14 cellular contexts compared by ENCODE assay signal in the genomic region with DNA sequence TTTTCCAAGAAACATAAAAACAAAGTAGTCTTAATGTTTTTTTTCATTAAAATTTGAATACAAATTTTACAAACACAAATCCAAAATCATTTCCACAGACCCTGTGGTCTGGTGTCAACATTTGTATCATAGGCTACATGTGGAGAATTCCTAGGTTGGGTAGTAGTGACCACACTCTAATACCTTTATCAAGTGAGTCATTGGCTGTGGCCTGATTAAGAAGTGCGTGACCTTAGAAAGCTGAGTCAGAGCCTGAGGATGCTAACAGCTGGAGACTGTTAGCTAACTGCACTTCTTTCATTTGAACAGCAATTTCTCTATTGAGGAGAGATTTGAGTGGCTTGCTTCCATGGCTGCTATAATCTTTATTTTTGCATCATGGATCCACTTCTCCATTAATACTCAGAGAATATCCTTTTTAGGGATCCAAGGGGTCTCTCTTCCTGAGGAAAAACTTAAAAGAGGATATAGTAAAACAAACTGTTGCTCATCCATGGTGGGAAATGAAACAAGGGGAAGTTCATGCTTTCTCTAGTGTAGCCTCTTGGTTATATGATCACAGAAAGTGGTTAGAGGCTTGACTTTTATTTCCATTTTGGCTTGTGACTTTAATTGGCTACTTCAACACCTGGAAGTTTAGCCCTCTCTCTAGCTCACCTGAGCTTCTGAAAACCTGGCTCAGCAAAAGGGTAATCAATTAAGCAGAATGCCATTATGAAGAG.
DNase-seq lines count a peak whose midpoint lies in the region; ATAC-seq and TF ChIP-seq lines count a peak whose summit lies in the region.
"Had no signal": no experiment of that assay in that cellular context is flagged by ENCODE, and none has a peak within 500 bp of the region (broad histone marks: within the 10 kb centered on the region; RNA-seq: fewer than 3 reads in every experiment).

No MANE protein-coding gene starts in this region.

- ATAC-seq in upper lobe of right lung (peak; percentile 29), GM19035 (IDR thresholded peaks at IDR 0.05; ENCODE audit: unreplicated experiment) (no peak)
- ATAC-seq in activated T-helper 17 cell treated with anti-CD3 and anti-CD28 coated beads, Interleukin-2, amount 50 U/mL, for 72 hours (replicated peaks), result no peak

- DNase-seq in cardiac muscle cell (ENCODE audit: low read depth in 1 of 2, low spot score in 1 of 2) (peak; percentile 17 to 96), left ventricle myocardium inferior (no peak), SJCRH30 (peak; percentile 70 to 87), fibroblast of mammary gland (ENCODE audit: low read depth) (peak; percentile 96), upper lobe of right lung (no peak)
- no peak for DNase-seq in activated CD4-positive, CD25-positive, alpha-beta regulatory T cell (lab: John Stamatoyannopoulos, UW)
- DNase-seq: activated B cell treated with CpG ODN at 0.5 μM for 24 hours; NCI-H2081; stimulated activated CD4-positive, alpha-beta T cell treated with anti-CD3 and anti-CD28 coated beads, Interleukin-4, amount 100 ng/mL, for 1 hour had no signal

- peaks cover 8% of the 10 kb centered on the region for H3K9me3 Mint-ChIP-seq in activated T-helper 17 cell treated with anti-CD3 and anti-CD28 coated beads, Interleukin-2, amount 50 U/mL, for 72 hours
- H3K9me3 Mint-ChIP-seq: brain had no signal

- no peak overlapping the region for H3K27ac Mint-ChIP-seq in activated T-helper 17 cell treated with anti-CD3 and anti-CD28 coated beads, Interleukin-2, amount 50 U/mL, for 72 hours
- H3K27ac Mint-ChIP-seq: activated B cell treated with CpG ODN at 0.5 μM for 24 hours, B cell had no signal

- no peak overlapping the region for H3K4me3 ChIP-seq in cardiac muscle cell
- no peak overlapping the region for H3K4me3 ChIP-seq in left ventricle myocardium inferior
- no peak overlapping the region for H3K4me3 ChIP-seq in SJCRH30
- no peak overlapping the region for H3K4me3 ChIP-seq in fibroblast of mammary gland (ENCODE audit: control insufficient read depth, low read depth, low read length)
- no peak overlapping the region for H3K4me3 ChIP-seq in upper lobe of right lung
- H3K4me3 ChIP-seq: vagina had no signal

- H3K4me1 Mint-ChIP-seq in activated T-helper 17 cell treated with anti-CD3 and anti-CD28 coated beads, Interleukin-2, amount 50 U/mL, for 72 hours, result no peaks in the 10 kb centered on the region
- H3K4me1 Mint-ChIP-seq: activated B cell treated with CpG ODN at 0.5 μM for 24 hours, B cell, brain had no signal

- H3K9me3 ChIP-seq in cardiac muscle cell (ENCODE audit: low read depth) (no peaks in the 10 kb centered on the region), left ventricle myocardium inferior (replicated peaks) (no peaks in the 10 kb centered on the region), SJCRH30 (replicated peaks) (no peaks in the 10 kb centered on the region), upper lobe of right lung (no peaks in the 10 kb centered on the region)
- H3K9me3 ChIP-seq: vagina had no signal

- H3K27ac ChIP-seq in cardiac muscle cell (no peak overlapping the region), left ventricle myocardium inferior (replicated peaks) (no peak overlapping the region), SJCRH30 (peak overlapping the region; percentile 85), upper lobe of right lung (no peak overlapping the region)
- H3K27ac ChIP-seq: vagina had no signal

- no peaks in the 10 kb centered on the region for H3K36me3 Mint-ChIP-seq in activated T-helper 17 cell treated with anti-CD3 and anti-CD28 coated beads, Interleukin-2, amount 50 U/mL, for 72 hours (ENCODE audit: low read depth)
- H3K36me3 Mint-ChIP-seq: brain had no signal

- no peaks in the 10 kb centered on the region for H3K27me3 ChIP-seq in cardiac muscle cell
- no peaks in the 10 kb centered on the region for H3K27me3 ChIP-seq in left ventricle myocardium inferior (ENCODE audit: low read depth)
- H3K27me3 ChIP-seq in SJCRH30, result no peaks in the 10 kb centered on the region
- no peaks in the 10 kb centered on the region for H3K27me3 ChIP-seq in upper lobe of right lung
- H3K27me3 ChIP-seq: vagina had no signal

- no peak overlapping the region for H3K4me3 Mint-ChIP-seq in activated T-helper 17 cell treated with anti-CD3 and anti-CD28 coated beads, Interleukin-2, amount 50 U/mL, for 72 hours
- H3K4me3 Mint-ChIP-seq: activated B cell treated with CpG ODN at 0.5 μM for 24 hours, B cell, brain had no signal

- intact Hi-C loops in left ventricle myocardium inferior (cut with micrococcal nuclease), result no loop called here
- intact Hi-C loops in upper lobe of right lung (cut with DNase I), result no loop called here

- no peaks in the 10 kb centered on the region for H3K27me3 Mint-ChIP-seq in activated T-helper 17 cell treated with anti-CD3 and anti-CD28 coated beads, Interleukin-2, amount 50 U/mL, for 72 hours
- H3K27me3 Mint-ChIP-seq: activated B cell treated with CpG ODN at 0.5 μM for 24 hours, B cell, brain had no signal

- H3K4me1 ChIP-seq in cardiac muscle cell (ENCODE audit: low read depth) (no peaks in the 10 kb centered on the region), left ventricle myocardium inferior (no peaks in the 10 kb centered on the region), SJCRH30 (peaks cover 32% of the 10 kb centered on the region), upper lobe of right lung (no peaks in the 10 kb centered on the region)
- H3K4me1 ChIP-seq: vagina had no signal

- TF ChIP-seq CTCF in cardiac muscle cell (IDR thresholded peaks at IDR 0.05; ENCODE audit: low read depth, low read length) (no peak), left ventricle myocardium inferior (IDR thresholded peaks at IDR 0.05; ENCODE audit: borderline replicate concordance) (no peak), fibroblast of mammary gland (conservative IDR thresholded peaks at IDR 0.05; ENCODE audit: control insufficient read depth, insufficient read depth, low read depth, low read length) (no peak), upper lobe of right lung (IDR thresholded peaks at IDR 0.05) (no peak)

- H3K36me3 ChIP-seq in cardiac muscle cell (no peaks in the 10 kb centered on the region), left ventricle myocardium inferior (no peaks in the 10 kb centered on the region), SJCRH30 (no peaks in the 10 kb centered on the region), upper lobe of right lung (no peaks in the 10 kb centered on the region)
- H3K36me3 ChIP-seq: vagina had no signal

Comparison
In these comparisons a context has a peak if more than half of its experiments do, and no peak if none do; other contexts are left out.
1. DNase-seq: peak in cardiac muscle cell (2 of 2), SJCRH30 (2 of 2) and fibroblast of mammary gland (single experiment); none in left ventricle myocardium inferior (single experiment), upper lobe of right lung (single experiment) and activated CD4-positive, CD25-positive, alpha-beta regulatory T cell (0 of 4).